Comparison of ENCODE assay signal across 1 cellular context in genomic region chr20:33701629-33702450, GRCh38.
A peak's percentile ranks its signal among the peaks of the same experiment; 100 is the strongest.
TF ChIP-seq lines count a peak whose summit lies in the region.

No MANE protein-coding gene starts in this region.

TF ChIP-seq in HepG2, 621 proteins besides CTCF, POLR2A, EP300 and RAD21 (continued from another document and continues in another):
- TF ChIP-seq CSRNP1 (CRISPR knock-in tag; IDR thresholded peaks at IDR 0.05) = peak; percentile 82; the same call in 1 of the 2 replicates
- TF ChIP-seq SAP130 (CRISPR knock-in tag; IDR thresholded peaks at IDR 0.05; ENCODE audit: low read depth) = peak; percentile 89
- 0 out of 2 replicates have a peak, but pooled peaks have one; percentile 20 for TF ChIP-seq ZNF850 (CRISPR knock-in tag; conservative IDR thresholded peaks at IDR 0.05)
- no peak; the same call in 1 of the 2 replicates for TF ChIP-seq CHD4 (IDR thresholded peaks at IDR 0.05; ENCODE audit: borderline replicate concordance, low read length)
- TF ChIP-seq MIER3 (CRISPR knock-in tag; IDR thresholded peaks at IDR 0.05; ENCODE audit: borderline replicate concordance) = peak; percentile 67; the same call in 1 of the 2 replicates
- no peak for TF ChIP-seq MBD4 (IDR thresholded peaks at IDR 0.05; ENCODE audit: borderline replicate concordance, low read length)
- no peak for TF ChIP-seq ZKSCAN1 (IDR thresholded peaks at IDR 0.05; ENCODE audit: low read length)
- TF ChIP-seq ZNF251 (CRISPR knock-in tag; IDR thresholded peaks at IDR 0.05) = 0 out of 2 replicates have a peak, but pooled peaks have one; percentile 50
- peak; percentile 23 for TF ChIP-seq MED8 (CRISPR knock-in tag; IDR thresholded peaks at IDR 0.05; ENCODE audit: insufficient replicate concordance)
- TF ChIP-seq SKI (IDR thresholded peaks at IDR 0.05; ENCODE audit: partially characterized antibody) = no peak
- peak; percentile 68; the same call in 1 of the 2 replicates for TF ChIP-seq TRIM24 (CRISPR knock-in tag; IDR thresholded peaks at IDR 0.05)
- TF ChIP-seq, protein P1, sequence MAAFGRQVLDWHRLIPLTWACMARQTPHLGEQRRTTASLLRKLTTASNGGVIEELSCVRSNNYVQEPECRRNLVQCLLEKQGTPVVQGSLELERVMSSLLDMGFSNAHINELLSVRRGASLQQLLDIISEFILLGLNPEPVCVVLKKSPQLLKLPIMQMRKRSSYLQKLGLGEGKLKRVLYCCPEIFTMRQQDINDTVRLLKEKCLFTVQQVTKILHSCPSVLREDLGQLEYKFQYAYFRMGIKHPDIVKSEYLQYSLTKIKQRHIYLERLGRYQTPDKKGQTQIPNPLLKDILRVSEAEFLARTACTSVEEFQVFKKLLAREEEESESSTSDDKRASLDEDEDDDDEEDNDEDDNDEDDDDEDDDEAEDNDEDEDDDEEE (CRISPR knock-in tag; IDR thresholded peaks at IDR 0.05) = peak; percentile 89
- peak; percentile 31; the same call in 1 of the 2 replicates for TF ChIP-seq KDM6A (CRISPR knock-in tag; IDR thresholded peaks at IDR 0.05; ENCODE audit: low read depth)
- TF ChIP-seq, protein P2, sequence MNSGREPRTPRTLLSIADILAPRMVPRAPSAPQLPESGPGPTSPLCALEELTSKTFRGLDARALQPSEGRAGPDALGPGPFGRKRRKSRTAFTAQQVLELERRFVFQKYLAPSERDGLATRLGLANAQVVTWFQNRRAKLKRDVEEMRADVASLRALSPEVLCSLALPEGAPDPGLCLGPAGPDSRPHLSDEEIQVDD (CRISPR knock-in tag; IDR thresholded peaks at IDR 0.05; ENCODE audit: borderline replicate concordance) = peak; percentile 46; the same call in 1 of the 2 replicates
- no peak for TF ChIP-seq KAT2B (IDR thresholded peaks at IDR 0.05; ENCODE audit: borderline replicate concordance, low read depth, low read length)
- peak; percentile 88 for TF ChIP-seq ZMYM4 (CRISPR knock-in tag; IDR thresholded peaks at IDR 0.05)
- peak; percentile 89; the same call in 1 of the 2 replicates for TF ChIP-seq TMF1 (CRISPR knock-in tag; IDR thresholded peaks at IDR 0.05; ENCODE audit: low read depth)
- TF ChIP-seq SP5 (CRISPR knock-in tag; IDR thresholded peaks at IDR 0.05; ENCODE audit: borderline replicate concordance, low read depth) = peak; percentile 96
- no peak for TF ChIP-seq FLYWCH1 (CRISPR knock-in tag; IDR thresholded peaks at IDR 0.05)
- TF ChIP-seq RBFOX2 (IDR thresholded peaks at IDR 0.05; ENCODE audit: low read depth, low read length) = no peak
- TF ChIP-seq ZNF430 (CRISPR knock-in tag; IDR thresholded peaks at IDR 0.05) = peak; percentile 90; the same call in 1 of the 2 replicates
- TF ChIP-seq ZNF790 (CRISPR knock-in tag; IDR thresholded peaks at IDR 0.05; ENCODE audit: borderline replicate concordance) = peak; percentile 89; the same call in 1 of the 2 replicates
- no peak for TF ChIP-seq TBP (CRISPR knock-in tag; IDR thresholded peaks at IDR 0.05)
- no peak for TF ChIP-seq ZZZ3 (CRISPR knock-in tag; IDR thresholded peaks at IDR 0.05; ENCODE audit: borderline replicate concordance)
- 0 out of 2 replicates have a peak, but pooled peaks have one; percentile 20 for TF ChIP-seq NR1H2 (CRISPR knock-in tag; IDR thresholded peaks at IDR 0.05; ENCODE audit: borderline replicate concordance, low read depth)
- TF ChIP-seq ZMAT3 (CRISPR knock-in tag; conservative IDR thresholded peaks at IDR 0.05) = peak; percentile 83
- TF ChIP-seq ZNF782 (CRISPR knock-in tag; IDR thresholded peaks at IDR 0.05; ENCODE audit: borderline replicate concordance) = no peak
- TF ChIP-seq, protein P3, sequence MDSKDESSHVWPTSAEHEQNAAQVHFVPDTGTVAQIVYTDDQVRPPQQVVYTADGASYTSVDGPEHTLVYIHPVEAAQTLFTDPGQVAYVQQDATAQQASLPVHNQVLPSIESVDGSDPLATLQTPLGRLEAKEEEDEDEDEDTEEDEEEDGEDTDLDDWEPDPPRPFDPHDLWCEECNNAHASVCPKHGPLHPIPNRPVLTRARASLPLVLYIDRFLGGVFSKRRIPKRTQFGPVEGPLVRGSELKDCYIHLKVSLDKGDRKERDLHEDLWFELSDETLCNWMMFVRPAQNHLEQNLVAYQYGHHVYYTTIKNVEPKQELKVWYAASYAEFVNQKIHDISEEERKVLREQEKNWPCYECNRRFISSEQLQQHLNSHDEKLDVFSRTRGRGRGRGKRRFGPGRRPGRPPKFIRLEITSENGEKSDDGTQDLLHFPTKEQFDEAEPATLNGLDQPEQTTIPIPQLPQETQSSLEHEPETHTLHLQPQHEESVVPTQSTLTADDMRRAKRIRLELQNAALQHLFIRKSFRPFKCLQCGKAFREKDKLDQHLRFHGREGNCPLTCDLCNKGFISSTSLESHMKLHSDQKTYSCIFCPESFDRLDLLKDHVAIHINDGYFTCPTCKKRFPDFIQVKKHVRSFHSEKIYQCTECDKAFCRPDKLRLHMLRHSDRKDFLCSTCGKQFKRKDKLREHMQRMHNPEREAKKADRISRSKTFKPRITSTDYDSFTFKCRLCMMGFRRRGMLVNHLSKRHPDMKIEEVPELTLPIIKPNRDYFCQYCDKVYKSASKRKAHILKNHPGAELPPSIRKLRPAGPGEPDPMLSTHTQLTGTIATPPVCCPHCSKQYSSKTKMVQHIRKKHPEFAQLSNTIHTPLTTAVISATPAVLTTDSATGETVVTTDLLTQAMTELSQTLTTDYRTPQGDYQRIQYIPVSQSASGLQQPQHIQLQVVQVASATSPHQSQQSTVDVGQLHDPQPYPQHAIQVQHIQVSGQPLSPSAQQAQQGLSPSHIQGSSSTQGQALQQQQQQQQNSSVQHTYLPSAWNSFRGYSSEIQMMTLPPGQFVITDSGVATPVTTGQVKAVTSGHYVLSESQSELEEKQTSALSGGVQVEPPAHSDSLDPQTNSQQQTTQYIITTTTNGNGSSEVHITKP (CRISPR knock-in tag; IDR thresholded peaks at IDR 0.05; ENCODE audit: low read depth) = 0 out of 2 replicates have a peak, but pooled peaks have one; percentile 53
- peak; percentile 58; the same call in 1 of the 2 replicates for TF ChIP-seq ZNF460 (CRISPR knock-in tag; IDR thresholded peaks at IDR 0.05; ENCODE audit: borderline replicate concordance)
- TF ChIP-seq, protein P4, sequence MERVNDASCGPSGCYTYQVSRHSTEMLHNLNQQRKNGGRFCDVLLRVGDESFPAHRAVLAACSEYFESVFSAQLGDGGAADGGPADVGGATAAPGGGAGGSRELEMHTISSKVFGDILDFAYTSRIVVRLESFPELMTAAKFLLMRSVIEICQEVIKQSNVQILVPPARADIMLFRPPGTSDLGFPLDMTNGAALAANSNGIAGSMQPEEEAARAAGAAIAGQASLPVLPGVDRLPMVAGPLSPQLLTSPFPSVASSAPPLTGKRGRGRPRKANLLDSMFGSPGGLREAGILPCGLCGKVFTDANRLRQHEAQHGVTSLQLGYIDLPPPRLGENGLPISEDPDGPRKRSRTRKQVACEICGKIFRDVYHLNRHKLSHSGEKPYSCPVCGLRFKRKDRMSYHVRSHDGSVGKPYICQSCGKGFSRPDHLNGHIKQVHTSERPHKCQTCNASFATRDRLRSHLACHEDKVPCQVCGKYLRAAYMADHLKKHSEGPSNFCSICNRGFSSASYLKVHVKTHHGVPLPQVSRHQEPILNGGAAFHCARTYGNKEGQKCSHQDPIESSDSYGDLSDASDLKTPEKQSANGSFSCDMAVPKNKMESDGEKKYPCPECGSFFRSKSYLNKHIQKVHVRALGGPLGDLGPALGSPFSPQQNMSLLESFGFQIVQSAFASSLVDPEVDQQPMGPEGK (CRISPR knock-in tag; IDR thresholded peaks at IDR 0.05) = peak; percentile 96
- TF ChIP-seq RNF2 (conservative IDR thresholded peaks at IDR 0.05; ENCODE audit: low read depth) = peak; percentile 43; the same call in 1 of the 2 replicates
- TF ChIP-seq SCMH1 (CRISPR knock-in tag; IDR thresholded peaks at IDR 0.05; ENCODE audit: borderline replicate concordance) = no peak
- TF ChIP-seq KLF11 (CRISPR knock-in tag; IDR thresholded peaks at IDR 0.05) = peak; percentile 70; the same call in 1 of the 2 replicates
- TF ChIP-seq FOXM1 (CRISPR knock-in tag; IDR thresholded peaks at IDR 0.05) = no peak
- peak; percentile 92 for TF ChIP-seq ETV5 (CRISPR knock-in tag; IDR thresholded peaks at IDR 0.05; ENCODE audit: borderline replicate concordance)
- TF ChIP-seq ZNF619 (CRISPR knock-in tag; IDR thresholded peaks at IDR 0.05) = peak; percentile 86
- peak; percentile 59; the same call in 1 of the 2 replicates for TF ChIP-seq ZNF232 (CRISPR knock-in tag; IDR thresholded peaks at IDR 0.05; ENCODE audit: borderline replicate concordance)
- TF ChIP-seq, protein P5, sequence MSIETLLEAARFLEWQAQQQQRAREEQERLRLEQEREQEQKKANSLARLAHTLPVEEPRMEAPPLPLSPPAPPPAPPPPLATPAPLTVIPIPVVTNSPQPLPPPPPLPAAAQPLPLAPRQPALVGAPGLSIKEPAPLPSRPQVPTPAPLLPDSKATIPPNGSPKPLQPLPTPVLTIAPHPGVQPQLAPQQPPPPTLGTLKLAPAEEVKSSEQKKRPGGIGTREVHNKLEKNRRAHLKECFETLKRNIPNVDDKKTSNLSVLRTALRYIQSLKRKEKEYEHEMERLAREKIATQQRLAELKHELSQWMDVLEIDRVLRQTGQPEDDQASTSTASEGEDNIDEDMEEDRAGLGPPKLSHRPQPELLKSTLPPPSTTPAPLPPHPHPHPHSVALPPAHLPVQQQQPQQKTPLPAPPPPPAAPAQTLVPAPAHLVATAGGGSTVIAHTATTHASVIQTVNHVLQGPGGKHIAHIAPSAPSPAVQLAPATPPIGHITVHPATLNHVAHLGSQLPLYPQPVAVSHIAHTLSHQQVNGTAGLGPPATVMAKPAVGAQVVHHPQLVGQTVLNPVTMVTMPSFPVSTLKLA (IDR thresholded peaks at IDR 0.05) = peak; percentile 53
- peak; percentile 83; the same call in 1 of the 2 replicates for TF ChIP-seq NCOR1 (IDR thresholded peaks at IDR 0.05; ENCODE audit: borderline replicate concordance, low read length)
- no peak for TF ChIP-seq SOX6 (IDR thresholded peaks at IDR 0.05)
- TF ChIP-seq SOX6 (CRISPR knock-in tag; IDR thresholded peaks at IDR 0.05) = peak; percentile 99
- no peak for TF ChIP-seq ZNF546 (CRISPR knock-in tag; conservative IDR thresholded peaks at IDR 0.05)
- no peak for TF ChIP-seq ZNF800 (CRISPR knock-in tag; IDR thresholded peaks at IDR 0.05)
- peak; percentile 81; the same call in 1 of the 2 replicates for TF ChIP-seq TBX2 (CRISPR knock-in tag; IDR thresholded peaks at IDR 0.05; ENCODE audit: borderline replicate concordance)
- no peak for TF ChIP-seq ASH2L (IDR thresholded peaks at IDR 0.05; ENCODE audit: insufficient read length, low read depth, low read length)
- no peak for TF ChIP-seq NFRKB (IDR thresholded peaks at IDR 0.05)
- peak; percentile 44 for TF ChIP-seq IKZF4 (CRISPR knock-in tag; IDR thresholded peaks at IDR 0.05; ENCODE audit: borderline replicate concordance, low read depth, not compliant biosample characterization)
- TF ChIP-seq ZNF615 (CRISPR knock-in tag; IDR thresholded peaks at IDR 0.05; ENCODE audit: borderline replicate concordance) = no peak
- TF ChIP-seq ZNF432 (CRISPR knock-in tag; IDR thresholded peaks at IDR 0.05; ENCODE audit: borderline replicate concordance) = no peak
- TF ChIP-seq SOX5 (CRISPR knock-in tag; IDR thresholded peaks at IDR 0.05; ENCODE audit: borderline replicate concordance) = peak; percentile 90
- TF ChIP-seq KAT7 (CRISPR knock-in tag; IDR thresholded peaks at IDR 0.05; ENCODE audit: borderline replicate concordance) = peak; percentile 70; the same call in 1 of the 2 replicates
- TF ChIP-seq, protein P6, sequence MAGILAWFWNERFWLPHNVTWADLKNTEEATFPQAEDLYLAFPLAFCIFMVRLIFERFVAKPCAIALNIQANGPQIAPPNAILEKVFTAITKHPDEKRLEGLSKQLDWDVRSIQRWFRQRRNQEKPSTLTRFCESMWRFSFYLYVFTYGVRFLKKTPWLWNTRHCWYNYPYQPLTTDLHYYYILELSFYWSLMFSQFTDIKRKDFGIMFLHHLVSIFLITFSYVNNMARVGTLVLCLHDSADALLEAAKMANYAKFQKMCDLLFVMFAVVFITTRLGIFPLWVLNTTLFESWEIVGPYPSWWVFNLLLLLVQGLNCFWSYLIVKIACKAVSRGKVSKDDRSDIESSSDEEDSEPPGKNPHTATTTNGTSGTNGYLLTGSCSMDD (CRISPR knock-in tag; IDR thresholded peaks at IDR 0.05) = no peak
- TF ChIP-seq BRCA1 (CRISPR knock-in tag; IDR thresholded peaks at IDR 0.05) = 0 out of 2 replicates have a peak, but pooled peaks have one; percentile 25
- peak; percentile 71; the same call in 1 of the 2 replicates for TF ChIP-seq THRA (CRISPR knock-in tag; IDR thresholded peaks at IDR 0.05; ENCODE audit: borderline replicate concordance)
- TF ChIP-seq SPEN (CRISPR knock-in tag; IDR thresholded peaks at IDR 0.05; ENCODE audit: low read depth) = peak; percentile 86
- TF ChIP-seq TARDBP (CRISPR knock-in tag; IDR thresholded peaks at IDR 0.05) = peak; percentile 97
